Comparison of ENCODE assay signal across 9 cellular contexts in genomic region chrX:155458477-155458876, GRCh38. TPM values are rescaled to one million over a fixed set of nuclear protein-coding genes. Genes with fewer than 3 reads are reported as not detected.
DNase-seq lines count a peak whose midpoint lies in the region; ATAC-seq and TF ChIP-seq lines count a peak whose summit lies in the region.
"Not testable (repeated sequence)": the region's sequence is repeated elsewhere in the genome, so short reads cannot be mapped to it uniquely, and the experiment has no call there.
"Had no signal": no experiment of that assay in that cellular context is flagged by ENCODE, and none has a peak within 500 bp of the region (broad histone marks: within the 10 kb centered on the region; RNA-seq: fewer than 3 reads in every experiment).

F8A3 (minus strand) TSS chrX:155458620; CDS start chrX:155458600, 20 bp downstream.

- not testable (repeated sequence) for TF ChIP-seq POLR2A in thyroid gland (IDR thresholded peaks at IDR 0.05)

- TF ChIP-seq CTCF in Panc1 (IDR thresholded peaks at IDR 0.05); lung (IDR thresholded peaks at IDR 0.05; ENCODE audit: control extremely low read depth, extremely low read depth); thyroid gland (IDR thresholded peaks at IDR 0.05): not testable (repeated sequence)

- POLR2A ChIA-PET in Panc1 (lab: Charles Lee); activated naive CD8-positive, alpha-beta T cell treated with anti-CD3 and anti-CD28 coated beads, Interleukin-2, amount 10 ng/mL, durations not matched to agents 7 days and 5 days (lab: Charles Lee): not testable (repeated sequence)

- H3K27ac Mint-ChIP-seq in activated naive CD8-positive, alpha-beta T cell treated with anti-CD3 and anti-CD28 coated beads, Interleukin-2, amount 10 ng/mL, durations not matched to agents 7 days and 5 days: not testable (repeated sequence)

- DNase-seq in Panc1 (ENCODE audit: low read depth, low spot score); activated naive CD8-positive, alpha-beta T cell treated with anti-CD3 and anti-CD28 coated beads, Interleukin-2, amount 10 ng/mL, durations not matched to agents 7 days and 5 days; lung (ENCODE audit: low spot score); thyroid gland: not testable (repeated sequence)

- intact Hi-C loops in Panc1 (cut with micrococcal nuclease; ENCODE audit: unreplicated experiment); thyroid gland (cut with DNase I): not testable (repeated sequence)

- no CpG with 5 or more reads among the region's 50 CpGs for WGBS in lung, 2 donors
- WGBS in thyroid gland, 2 donors: no CpG with 5 or more reads among the region's 50 CpGs

- not testable (repeated sequence) for H3K36me3 ChIP-seq in Panc1 (ENCODE audit: control insufficient read depth, insufficient read depth, low read length); lung (ENCODE audit: control insufficient read depth in 2 of 2, insufficient read depth in 2 of 2, low read length in 2 of 2); thyroid gland

- not testable (repeated sequence) for H3K9me3 Mint-ChIP-seq in activated naive CD8-positive, alpha-beta T cell treated with anti-CD3 and anti-CD28 coated beads, Interleukin-2, amount 10 ng/mL, durations not matched to agents 7 days and 5 days

- H3K27me3 ChIP-seq in Panc1 (ENCODE audit: control insufficient read depth, insufficient read depth, low read length); lung (ENCODE audit: control insufficient read depth, insufficient read depth); thyroid gland: not testable (repeated sequence)

- not testable (repeated sequence) for H3K27me3 Mint-ChIP-seq in activated naive CD8-positive, alpha-beta T cell treated with anti-CD3 and anti-CD28 coated beads, Interleukin-2, amount 10 ng/mL, durations not matched to agents 7 days and 5 days

- ATAC-seq in GM18868 (IDR thresholded peaks at IDR 0.05; ENCODE audit: unreplicated experiment) (peak; percentile 81), GM21390 (IDR thresholded peaks at IDR 0.05; ENCODE audit: unreplicated experiment) (peak; percentile 80), HG02763 (IDR thresholded peaks at IDR 0.05; ENCODE audit: unreplicated experiment) (peak; percentile 71), HG03159 (IDR thresholded peaks at IDR 0.05; ENCODE audit: unreplicated experiment) (peak; percentile 66), Panc1 (peak; percentile 95), lung (ENCODE audit: insufficient read depth, low FRiP score) (peak; percentile 79)
- ATAC-seq in activated naive CD8-positive, alpha-beta T cell treated with anti-CD3 and anti-CD28 coated beads, Interleukin-2, amount 10 ng/mL, durations not matched to agents 7 days and 5 days (ENCODE audit: low read depth): peak; percentile 76

- not testable (repeated sequence) for H3K27ac ChIP-seq in Panc1 (ENCODE audit: low read length); lung (ENCODE audit: low read depth in 1 of 2, low read length in 1 of 2); thyroid gland

- H3K36me3 Mint-ChIP-seq in activated naive CD8-positive, alpha-beta T cell treated with anti-CD3 and anti-CD28 coated beads, Interleukin-2, amount 10 ng/mL, durations not matched to agents 7 days and 5 days: not testable (repeated sequence)

- not testable (repeated sequence) for H3K9me3 ChIP-seq in Panc1 (ENCODE audit: control insufficient read depth, insufficient read depth, low read depth, low read length); lung (ENCODE audit: control insufficient read depth in 2 of 2, insufficient read depth in 1 of 2, low read length in 1 of 2); thyroid gland

- H3K4me3 ChIP-seq in Panc1 (ENCODE audit: low read depth in 2 of 2, low read length in 2 of 2); lung; thyroid gland (replicated peaks in 1 of 3): not testable (repeated sequence)

- not testable (repeated sequence) for H3K4me1 ChIP-seq in Panc1 (ENCODE audit: control insufficient read depth, insufficient read depth, low read length); lung (ENCODE audit: control insufficient read depth in 2 of 2, insufficient read depth in 2 of 2, low read length in 2 of 2); thyroid gland

- H3K4me3 Mint-ChIP-seq in activated naive CD8-positive, alpha-beta T cell treated with anti-CD3 and anti-CD28 coated beads, Interleukin-2, amount 10 ng/mL, durations not matched to agents 7 days and 5 days: not testable (repeated sequence)

- BruUV-seq in Panc1 (replicated peaks; lab: Mats Ljungman, UMichigan): not testable (repeated sequence)

- CTCF ChIA-PET in Panc1 (lab: Charles Lee): not testable (repeated sequence)

- H3K4me1 Mint-ChIP-seq in activated naive CD8-positive, alpha-beta T cell treated with anti-CD3 and anti-CD28 coated beads, Interleukin-2, amount 10 ng/mL, durations not matched to agents 7 days and 5 days: not testable (repeated sequence)

- in situ Hi-C loops in Panc1 (cut with HindIII; ENCODE audit: low pct_unique_long_range_greater_than_20kb, low sequenced_read_pairs): not testable (repeated sequence)

RNA-seq across cellular contexts. Expression of gene F8A3, which starts in this region (rescaled TPM):
- total RNA-seq in Panc1 (2021; ENCODE audit: unreplicated experiment) (0.54 TPM), lung (1 to 10 TPM; 3.6 to 6.0 TPM), thyroid gland (10 to 100 TPM; 17.2 to 33.0 (median 30.8) TPM)
- polyA plus RNA-seq in Panc1 (2012; ENCODE audit: insufficient read length): 10.4 TPM
- 10 to 100 TPM; 11.8 to 11.9 TPM for total RNA-seq in activated naive CD8-positive, alpha-beta T cell treated with anti-CD3 and anti-CD28 coated beads, Interleukin-2, amount 10 ng/mL, durations not matched to agents 7 days and 5 days
- polyA plus RNA-seq in lung: 1 to 10 TPM; 3.2 to 6.4 TPM
- polyA plus RNA-seq: BJ had no signal
